In genomic region chr6:7730003-7730402, GRCh38 we compare ENCODE assay signal across 16 cellular contexts. TPM values are rescaled to one million over a fixed set of nuclear protein-coding genes. Genes with fewer than 3 reads are reported as not detected.
"Had no signal": no experiment of that assay in that cellular context is flagged by ENCODE, and none has a peak within 500 bp of the region (broad histone marks: within the 10 kb centered on the region; RNA-seq: fewer than 3 reads in every experiment).

No MANE protein-coding gene starts in this region.

- ATAC-seq: left colon; naive thymus-derived CD4-positive, alpha-beta T cell had no signal

- H3K9ac ChIP-seq: SK-N-SH had no signal

- H3K4me3 ChIP-seq: lung had no signal

- H3K36me3 Mint-ChIP-seq: activated naive CD4-positive, alpha-beta T cell treated with anti-CD3 and anti-CD28 coated beads, Interleukin-2, amount 50 U/mL, for 24 hours; naive thymus-derived CD4-positive, alpha-beta T cell had no signal

- H3K9me3 ChIP-seq: SK-N-SH, tibial artery had no signal

- DNase-seq: activated CD4-positive, alpha-beta T cell treated with anti-CD3 and anti-CD28 coated beads, Interleukin-2, amount 50 U/mL, for 1 hour; activated CD4-positive, CD25-positive, alpha-beta regulatory T cell; cerebellar nuclear complex; glutamatergic neuron; immature natural killer cell; left colon; naive thymus-derived CD4-positive, alpha-beta T cell; nucleus accumbens; SK-N-SH; stimulated activated CD4-positive, alpha-beta T cell treated with anti-CD3 and anti-CD28 coated beads, Interleukin-15, amount 100 ng/mL, for 24 hours; tibial artery had no signal

- H3K36me3 ChIP-seq: tibial artery had no signal

- H3K9me3 Mint-ChIP-seq: activated naive CD4-positive, alpha-beta T cell treated with anti-CD3 and anti-CD28 coated beads, Interleukin-2, amount 50 U/mL, for 24 hours; activated T-helper 2 cell treated with anti-CD3 and anti-CD28 coated beads, Interferon-gamma antibody, Interleukin-2, Interleukin-4, amounts not matched to agents 10 μg/mL and 5 μg/mL and 100 μg/mL, durations not matched to agents 14 hours and 24 hours and 36 hours; dendritic cell treated with granulocyte-macrophage colony-stimulating factor and Interleukin-4, amounts not matched to agents 40 ng/mL and 50 ng/mL, for 4 days; immature natural killer cell; naive thymus-derived CD4-positive, alpha-beta T cell; T-helper 1 cell treated with Interleukin-12 subunit alpha and Interleukin-12 subunit beta and Interleukin-4 antibody, amounts not matched to agents 30 μg/mL and 1 μg/mL, for 36 hours had no signal

- H3K4me3 Mint-ChIP-seq: activated naive CD4-positive, alpha-beta T cell treated with anti-CD3 and anti-CD28 coated beads, Interleukin-2, amount 50 U/mL, for 24 hours; dendritic cell treated with granulocyte-macrophage colony-stimulating factor and Interleukin-4, amounts not matched to agents 40 ng/mL and 50 ng/mL, for 4 days; immature natural killer cell; T-helper 1 cell treated with Interleukin-12 subunit alpha and Interleukin-12 subunit beta and Interleukin-4 antibody, amounts not matched to agents 30 μg/mL and 1 μg/mL, for 36 hours had no signal

- H3K27ac Mint-ChIP-seq: activated T-helper 2 cell treated with anti-CD3 and anti-CD28 coated beads, Interferon-gamma antibody, Interleukin-2, Interleukin-4, amounts not matched to agents 10 μg/mL and 5 μg/mL and 100 μg/mL, durations not matched to agents 14 hours and 24 hours and 36 hours; dendritic cell treated with granulocyte-macrophage colony-stimulating factor and Interleukin-4, amounts not matched to agents 40 ng/mL and 50 ng/mL, for 4 days; immature natural killer cell; naive thymus-derived CD4-positive, alpha-beta T cell; T-helper 1 cell treated with Interleukin-12 subunit alpha and Interleukin-12 subunit beta and Interleukin-4 antibody, amounts not matched to agents 30 μg/mL and 1 μg/mL, for 36 hours had no signal

RNA-seq across cellular contexts. Expression of gene BMP6, which starts 4.1 kb away (rescaled TPM):
- polyA plus RNA-seq: SK-N-SH had no signal
